Comparison of ENCODE assay signal across 11 cellular contexts in genomic region chr4:73520821-73521220, GRCh38. TPM values are rescaled to one million over a fixed set of nuclear protein-coding genes. Genes with fewer than 3 reads are reported as not detected.
DNase-seq lines count a peak whose midpoint lies in the region; ATAC-seq and TF ChIP-seq lines count a peak whose summit lies in the region.
"Had no signal": no experiment of that assay in that cellular context is flagged by ENCODE, and none has a peak within 500 bp of the region (broad histone marks: within the 10 kb centered on the region; RNA-seq: fewer than 3 reads in every experiment).

No MANE protein-coding gene starts in this region.

- H3K4ac ChIP-seq in IMR-90 (ENCODE audit: low read depth, low read length), result no peak overlapping the region
- peak overlapping the region; percentile 71 for H3K4ac ChIP-seq in mesendoderm (ENCODE audit: low read depth, low read length)

- no peak overlapping the region for H4K91ac ChIP-seq in IMR-90 (ENCODE audit: insufficient read depth, low read depth, low read length)

- H3K56ac ChIP-seq in IMR-90 (ENCODE audit: extremely low read depth, insufficient read depth, low read length) (no peak overlapping the region), mesendoderm (ENCODE audit: low read length) (peak overlapping the region; percentile 74)

- H2BK20ac ChIP-seq in IMR-90 (ENCODE audit: low read depth, low read length), result no peak overlapping the region

- no peaks in the 10 kb centered on the region for H3K9me3 ChIP-seq in IMR-90 (ENCODE audit: control insufficient read depth, insufficient read depth, low read length)
- no peaks in the 10 kb centered on the region for H3K9me3 ChIP-seq in MM.1S (replicated peaks; ENCODE audit: insufficient read depth, low read length)
- no peaks in the 10 kb centered on the region for H3K9me3 ChIP-seq in prostate gland

- H3K79me2 ChIP-seq in mesendoderm (ENCODE audit: control insufficient read depth, insufficient read depth, low read length), result no peaks in the 10 kb centered on the region
- H3K79me2 ChIP-seq in MM.1S (ENCODE audit: low read length), result no peaks in the 10 kb centered on the region

- dilution Hi-C loops in IMR-90 (cut with HindIII; ENCODE audit: low sequenced_read_pairs, unreplicated experiment), result no loop called here

- no peak for TF ChIP-seq RAD21 in IMR-90 (IDR thresholded peaks at IDR 0.05; ENCODE audit: low read length)

- H3K79me1 ChIP-seq in IMR-90 (ENCODE audit: low read depth in 1 of 2, low read length in 2 of 2) (no peaks in the 10 kb centered on the region), mesendoderm (ENCODE audit: low read length) (no peaks in the 10 kb centered on the region)

- peak; percentile 91 for ATAC-seq in IMR-90 (ENCODE audit: low read depth)

- no peaks in the 10 kb centered on the region for H3K9me2 ChIP-seq in MM.1S (replicated peaks; ENCODE audit: insufficient read depth, low read length)

- H3K27ac ChIP-seq in IMR-90 (ENCODE audit: insufficient read depth, low read length) (no peak overlapping the region), mesendoderm (ENCODE audit: low read depth, low read length) (peak overlapping the region; percentile 49), MM.1S (ENCODE audit: low read length) (no peak overlapping the region), prostate gland (no peak overlapping the region)

- no peak overlapping the region for H2BK5ac ChIP-seq in IMR-90 (ENCODE audit: low read depth, low read length, poor library complexity, severe bottlenecking)
- peak overlapping the region; percentile 69 for H2BK5ac ChIP-seq in mesendoderm (ENCODE audit: low read length)

- in situ Hi-C loops in IMR-90 (cut with MboI; ENCODE audit: low sequenced_read_pairs) (no loop called here), astrocyte of the cerebellum (cut with HindIII; ENCODE audit: low sequenced_read_pairs) (no loop called here)

- peaks cover 4% of the 10 kb centered on the region for H3K27me3 ChIP-seq in IMR-90 (ENCODE audit: control insufficient read depth, insufficient read depth, low read length)
- no peaks in the 10 kb centered on the region for H3K27me3 ChIP-seq in mesendoderm (ENCODE audit: insufficient read depth, low read length, poor library complexity)
- H3K27me3 ChIP-seq in MM.1S (replicated peaks; ENCODE audit: insufficient read depth, low read length), result no peaks in the 10 kb centered on the region
- no peaks in the 10 kb centered on the region for H3K27me3 ChIP-seq in prostate gland (replicated peaks; ENCODE audit: insufficient read depth)

- DNase-seq in ELF-1 (ENCODE audit: low read depth, low spot score), result peak; percentile 83
- peak; percentile 60 for DNase-seq in IMR-90
- peak; percentile 75 for DNase-seq in astrocyte of the cerebellum (ENCODE audit: low read depth)
- peak; percentile 88 for DNase-seq in mesendoderm
- no peak for DNase-seq in MM.1S
- no peak for DNase-seq in prostate gland (ENCODE audit: low spot score)
- DNase-seq in cerebellum (ENCODE audit: low spot score), result no peak
- DNase-seq in NOMO-1 treated with DMSO at 0.1 percent for 48 hours (lab: John Stamatoyannopoulos, UW; ENCODE audit: unreplicated experiment), result no peak
- DNase-seq: cortex of kidney, DMS53 had no signal

- H3K4me3 ChIP-seq in IMR-90 (ENCODE audit: insufficient read depth, low read depth, low read length) (no peak overlapping the region), astrocyte of the cerebellum (ENCODE audit: low read depth, low read length) (no peak overlapping the region), mesendoderm (ENCODE audit: low read length) (no peak overlapping the region), MM.1S (ENCODE audit: low read length) (no peak overlapping the region), prostate gland (no peak overlapping the region)

- no CpG with 5 or more reads among the region's 4 CpGs for WGBS in IMR-90 (ENCODE audit: extremely low coverage in 2 of 2, insufficient read length in 1 of 2), 2 experiments
- WGBS in mesendoderm (ENCODE audit: extremely low coverage, insufficient coverage, low lambda C conversion rate), result no CpG with 5 or more reads among the region's 4 CpGs
- WGBS in prostate gland, result 51% methylated on average over 4 of the region's 4 CpGs

- no peak overlapping the region for H2AK9ac ChIP-seq in IMR-90 (replicated peaks; ENCODE audit: low read depth, low read length, poor library complexity)

- TF ChIP-seq CTCF in IMR-90 (conservative IDR thresholded peaks at IDR 0.05; ENCODE audit: low read depth, low read length), result no peak
- TF ChIP-seq CTCF in astrocyte of the cerebellum (IDR thresholded peaks at IDR 0.05; ENCODE audit: low read depth, low read length, missing control alignments), result no peak
- no peak for TF ChIP-seq CTCF in MM.1S (IDR thresholded peaks at IDR 0.05; ENCODE audit: low read length)
- no peak for TF ChIP-seq CTCF in prostate gland (IDR thresholded peaks at IDR 0.05)

- H3K4me2 ChIP-seq in IMR-90 (ENCODE audit: low read depth, low read length) (no peak overlapping the region), mesendoderm (ENCODE audit: low read length) (no peak overlapping the region), MM.1S (ENCODE audit: low read depth, low read length) (no peak overlapping the region)

- no peak overlapping the region for H3K14ac ChIP-seq in IMR-90 (replicated peaks; ENCODE audit: low read depth, low read length)

- no peak overlapping the region for H4K8ac ChIP-seq in IMR-90 (ENCODE audit: low read depth in 2 of 2, low read length in 2 of 2)
- H4K8ac ChIP-seq in mesendoderm (ENCODE audit: low read depth, low read length), result no peak overlapping the region

- H3F3A ChIP-seq in MM.1S (ENCODE audit: insufficient read depth, low read length), result no peaks in the 10 kb centered on the region

- CTCF ChIA-PET in IMR-90 (lab: Yijun Ruan, JAX), result no interaction called here

- TF ChIP-seq POLR2A in IMR-90 (IDR thresholded peaks at IDR 0.05; ENCODE audit: low read depth, low read length), result no peak
- TF ChIP-seq POLR2A in prostate gland (IDR thresholded peaks at IDR 0.05), result no peak

- H2AK5ac ChIP-seq in IMR-90 (ENCODE audit: low read depth, low read length) (no peak overlapping the region), mesendoderm (ENCODE audit: low read length) (no peak overlapping the region)

- POLR2A ChIA-PET in IMR-90 (lab: Charles Lee; ENCODE audit: unreplicated experiment), result no interaction called here

- H3K9ac ChIP-seq in IMR-90 (ENCODE audit: low read depth, low read length), result no peak overlapping the region
- no peak overlapping the region for H3K9ac ChIP-seq in mesendoderm (ENCODE audit: low read length)
- no peak overlapping the region for H3K9ac ChIP-seq in MM.1S (ENCODE audit: low read length)

- H4K5ac ChIP-seq in IMR-90 (ENCODE audit: low read depth, low read length) (no peak overlapping the region), mesendoderm (ENCODE audit: low read length) (no peak overlapping the region)

- no peak overlapping the region for H2BK15ac ChIP-seq in IMR-90 (ENCODE audit: low read depth, low read length)
- no peak overlapping the region for H2BK15ac ChIP-seq in mesendoderm (replicated peaks; ENCODE audit: low read depth)

- H3K4me1 ChIP-seq in IMR-90 (ENCODE audit: control insufficient read depth, insufficient read depth, low read length) (no peaks in the 10 kb centered on the region), mesendoderm (ENCODE audit: control insufficient read depth, low read depth, low read length) (peaks cover 4% of the 10 kb centered on the region), MM.1S (ENCODE audit: low read length) (no peaks in the 10 kb centered on the region), prostate gland (replicated peaks) (no peaks in the 10 kb centered on the region)

- H3K36me3 ChIP-seq in IMR-90 (ENCODE audit: control insufficient read depth, insufficient read depth, low read length) (no peaks in the 10 kb centered on the region), mesendoderm (ENCODE audit: control insufficient read depth, insufficient read depth, low read length) (no peaks in the 10 kb centered on the region), MM.1S (replicated peaks; ENCODE audit: insufficient read depth, low read length) (no peaks in the 10 kb centered on the region), prostate gland (no peaks in the 10 kb centered on the region)

- no peak overlapping the region for H3K23ac ChIP-seq in IMR-90 (ENCODE audit: low read depth, low read length)
- no peak overlapping the region for H3K23ac ChIP-seq in mesendoderm (ENCODE audit: low read length)

- no peaks in the 10 kb centered on the region for H3K9me1 ChIP-seq in IMR-90 (ENCODE audit: insufficient read depth, low read length)

- H3K18ac ChIP-seq in IMR-90 (ENCODE audit: low read depth, low read length), result no peak overlapping the region
- H3K18ac ChIP-seq in mesendoderm (ENCODE audit: low read length), result peak overlapping the region; percentile 13

- H4K20me1 ChIP-seq in IMR-90 (ENCODE audit: insufficient read depth, low read length), result no peaks in the 10 kb centered on the region
- H4K20me1 ChIP-seq in MM.1S (ENCODE audit: insufficient read depth, low read length), result no peaks in the 10 kb centered on the region

- H2BK120ac ChIP-seq in IMR-90 (ENCODE audit: low read depth, low read length) (no peak overlapping the region), mesendoderm (ENCODE audit: low read depth, low read length) (no peak overlapping the region)

- H2AFZ ChIP-seq in IMR-90 (replicated peaks; ENCODE audit: low read length, poor library complexity) (no peak overlapping the region), MM.1S (ENCODE audit: low read length) (no peak overlapping the region)

- intact Hi-C loops in IMR-90 (cut with micrococcal nuclease) (no loop called here), prostate gland (cut with DNase I) (no loop called here)

- BruUV-seq in IMR-90 (replicated peaks; lab: Mats Ljungman, UMichigan), result no TSS peak

TF ChIP-seq in IMR-90, 13 proteins besides CTCF, POLR2A, EP300 and RAD21 (continues in another document):
- TF ChIP-seq CEBPB (IDR thresholded peaks at IDR 0.05; ENCODE audit: low read depth, low read length) (no peak), NFE2L2 (IDR thresholded peaks at IDR 0.05; ENCODE audit: low read depth, low read length) (no peak), CHD1 (IDR thresholded peaks at IDR 0.05; ENCODE audit: low read depth, low read length) (no peak), SMC3 (IDR thresholded peaks at IDR 0.05; ENCODE audit: low read depth, low read length) (no peak)

RNA-seq across cellular contexts. Expression of gene AFM, which starts 39.3 kb away (rescaled TPM):
- total RNA-seq in IMR-90 (2012; rRNA removed) (not detected in 2 replicates), prostate gland (not detected), cerebellum (not detected)
- not detected in 2 replicates for polyA plus RNA-seq in IMR-90 (2012; rRNA removed)
- polyA plus RNA-seq in IMR-90 (2012; cell fraction: cytosol; rRNA removed), result not detected in 2 replicates
- polyA plus RNA-seq in IMR-90 (2012; cell fraction: nucleus; rRNA removed; ENCODE audit: low replicate concordance), result not detected in 2 replicates
- not detected for polyA plus RNA-seq in mesendoderm (2013, experiment 1 of 2)
- not detected for polyA plus RNA-seq in mesendoderm (2013, experiment 2 of 2)
- polyA plus RNA-seq: keratinocyte had no signal

Comparison
In these comparisons a context has a peak if more than half of its experiments do, and no peak if none do; other contexts are left out.
1. DNase-seq: peak in ELF-1 (single experiment), IMR-90 (single experiment), astrocyte of the cerebellum (single experiment) and mesendoderm (single experiment); none in MM.1S (single experiment), prostate gland (single experiment), cerebellum (single experiment) and NOMO-1 treated with DMSO at 0.1 percent for 48 hours (single experiment).